Comparison of ENCODE assay signal across 25 cellular contexts in the genomic region with DNA sequence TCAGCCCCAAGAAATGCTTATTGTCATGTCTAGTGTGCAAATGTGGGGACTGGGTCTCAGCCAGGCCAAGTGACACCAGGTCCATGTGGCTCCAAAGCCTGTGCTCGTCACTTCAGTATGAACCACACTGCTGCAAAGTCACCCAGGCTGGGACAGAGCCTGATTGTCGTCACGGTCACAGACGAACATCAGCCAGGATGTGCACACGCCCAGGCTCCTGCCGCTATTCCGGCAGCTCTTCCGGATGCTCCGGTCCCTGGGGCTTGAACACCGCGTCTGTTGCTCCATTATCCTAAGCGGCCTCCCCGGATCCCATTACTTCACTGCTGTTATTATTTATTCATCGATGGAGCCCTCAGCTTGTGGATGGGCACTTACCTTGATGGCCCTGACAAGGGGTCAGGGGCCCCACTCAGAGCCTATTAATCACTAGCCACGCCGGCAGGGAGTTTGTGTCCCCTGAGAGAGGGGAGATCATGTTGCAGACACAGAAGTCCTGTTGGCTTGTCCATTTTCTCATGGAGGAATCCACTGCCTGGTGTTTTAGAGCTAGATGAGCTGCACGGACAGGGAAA.
DNase-seq lines count a peak whose midpoint lies in the region; ATAC-seq and TF ChIP-seq lines count a peak whose summit lies in the region.
"Had no signal": no experiment of that assay in that cellular context is flagged by ENCODE, and none has a peak within 500 bp of the region (broad histone marks: within the 10 kb centered on the region; RNA-seq: fewer than 3 reads in every experiment).

No MANE protein-coding gene starts in this region.

- H3K9me3 Mint-ChIP-seq in activated CD4-positive, alpha-beta T cell treated with anti-CD3 and anti-CD28 coated beads, Interleukin-2, amount 10 ng/mL, durations not matched to agents 7 days and 5 days = no peaks in the 10 kb centered on the region
- H3K9me3 Mint-ChIP-seq in glutamatergic neuron (ENCODE audit: unreplicated experiment) = peaks cover 1% of the 10 kb centered on the region
- H3K9me3 Mint-ChIP-seq in MCF 10A (ENCODE audit: unreplicated experiment) = no peaks in the 10 kb centered on the region
- H3K9me3 Mint-ChIP-seq: CD4-positive, alpha-beta T cell; IgD-negative memory B cell; T-cell had no signal

- peaks cover 6% of the 10 kb centered on the region for H3K27me3 ChIP-seq in upper lobe of right lung
- H3K27me3 ChIP-seq: BLaER1 treated with 17β-estradiol and CSF1 and Interleukin-3, amounts not matched to agents 10 nM and 100 nM had no signal

- no peaks in the 10 kb centered on the region for H3K4me1 Mint-ChIP-seq in activated CD4-positive, alpha-beta T cell treated with anti-CD3 and anti-CD28 coated beads, Interleukin-2, amount 10 ng/mL, durations not matched to agents 7 days and 5 days
- H3K4me1 Mint-ChIP-seq in glutamatergic neuron (ENCODE audit: low read depth, unreplicated experiment) (peaks cover 10% of the 10 kb centered on the region), MCF 10A (ENCODE audit: insufficient read depth, unreplicated experiment) (no peaks in the 10 kb centered on the region)
- H3K4me1 Mint-ChIP-seq: IgD-negative memory B cell, T-cell had no signal

- H3K27me3 Mint-ChIP-seq in activated CD4-positive, alpha-beta T cell treated with anti-CD3 and anti-CD28 coated beads, Interleukin-2, amount 10 ng/mL, durations not matched to agents 7 days and 5 days = no peaks in the 10 kb centered on the region
- H3K27me3 Mint-ChIP-seq in glutamatergic neuron (ENCODE audit: unreplicated experiment) (peaks cover 11% of the 10 kb centered on the region), MCF 10A (ENCODE audit: insufficient read depth, unreplicated experiment) (peaks cover 43% of the 10 kb centered on the region)

- H3K9me3 ChIP-seq in upper lobe of right lung = no peaks in the 10 kb centered on the region
- H3K9me3 ChIP-seq: BLaER1 treated with 17β-estradiol and CSF1 and Interleukin-3, amounts not matched to agents 10 nM and 100 nM; HAP-1 had no signal

- H3K27ac Mint-ChIP-seq in activated CD4-positive, alpha-beta T cell treated with anti-CD3 and anti-CD28 coated beads, Interleukin-2, amount 10 ng/mL, durations not matched to agents 7 days and 5 days = peak overlapping the region; percentile 25
- H3K27ac Mint-ChIP-seq in glutamatergic neuron (ENCODE audit: unreplicated experiment) (peak overlapping the region; percentile 62), MCF 10A (ENCODE audit: low read depth, unreplicated experiment) (no peak overlapping the region)
- H3K27ac Mint-ChIP-seq: CD4-positive, alpha-beta T cell; IgD-negative memory B cell; T-cell had no signal

- no peak for TF ChIP-seq CTCF in glutamatergic neuron (IDR thresholded peaks at IDR 0.05; ENCODE audit: partially characterized antibody, unreplicated experiment)
- TF ChIP-seq CTCF in upper lobe of right lung (IDR thresholded peaks at IDR 0.05) = no peak
- no peak for TF ChIP-seq CTCF in MCF 10A (IDR thresholded peaks at IDR 0.05; ENCODE audit: unreplicated experiment)

- intact Hi-C loops in upper lobe of right lung (cut with DNase I) = no loop called here
- intact Hi-C loops in MCF 10A (cut with micrococcal nuclease) = no loop called here

- H3K4me3 ChIP-seq in upper lobe of right lung = no peak overlapping the region
- H3K4me3 ChIP-seq: BLaER1 treated with 17β-estradiol and CSF1 and Interleukin-3, amounts not matched to agents 10 nM and 100 nM; HAP-1 had no signal

- POLR2A ChIA-PET in activated CD4-positive, alpha-beta T cell treated with anti-CD3 and anti-CD28 coated beads, Interleukin-2, amount 10 ng/mL, durations not matched to agents 7 days and 5 days (lab: Charles Lee) = no interaction called here
- POLR2A ChIA-PET in MCF 10A (lab: Yijun Ruan, JAX) = no interaction called here

- no peaks in the 10 kb centered on the region for H3K4me1 ChIP-seq in upper lobe of right lung
- H3K4me1 ChIP-seq: HAP-1 had no signal

- no peak overlapping the region for H3K27ac ChIP-seq in upper lobe of right lung
- H3K27ac ChIP-seq: BLaER1 treated with 17β-estradiol and CSF1 and Interleukin-3, amounts not matched to agents 10 nM and 100 nM; HL-60; KMS-11; RWPE1 had no signal

- no TSS peak for BruUV-seq in MCF 10A (replicated peaks; lab: Mats Ljungman, UMichigan)

- CTCF ChIA-PET in activated CD4-positive, alpha-beta T cell treated with anti-CD3 and anti-CD28 coated beads, Interleukin-2, amount 10 ng/mL, durations not matched to agents 7 days and 5 days (lab: Charles Lee) = no interaction called here
- CTCF ChIA-PET in MCF 10A (lab: Yijun Ruan, JAX) = interaction anchor here (0.8 kb wide), 1 partner anchor 84 kb away, joined by 3 read pairs; no protein-coding TSS in a partner anchor

- no peak for DNase-seq in activated CD4-positive, alpha-beta T cell treated with anti-CD3 and anti-CD28 coated beads, Interleukin-2, amount 10 ng/mL, durations not matched to agents 7 days and 5 days
- no peak for DNase-seq in activated CD4-positive, alpha-beta T cell treated with anti-CD3 and anti-CD28 coated beads for 48 hours
- DNase-seq in NCI-H69 (lab: John Stamatoyannopoulos, UW) (peak; percentile 79), glutamatergic neuron (peak; percentile 71), upper lobe of right lung (peak; percentile 40), MCF 10A (ENCODE audit: unreplicated experiment) (no peak)
- DNase-seq: CD4-positive, alpha-beta T cell; COR-L47; GOT3; NCI-H1048; NCI-H1436 treated with DMSO at 0.1 percent for 48 hours; NCI-H1930; NCI-H446 treated with DMSO at 0.1 percent for 48 hours; NCI-H774; SHP77; T-cell had no signal

- H3K4me3 Mint-ChIP-seq in activated CD4-positive, alpha-beta T cell treated with anti-CD3 and anti-CD28 coated beads, Interleukin-2, amount 10 ng/mL, durations not matched to agents 7 days and 5 days = no peak overlapping the region
- H3K4me3 Mint-ChIP-seq in glutamatergic neuron (ENCODE audit: unreplicated experiment) = peak overlapping the region; percentile 42
- no peak overlapping the region for H3K4me3 Mint-ChIP-seq in MCF 10A (ENCODE audit: unreplicated experiment)
- H3K4me3 Mint-ChIP-seq: CD4-positive, alpha-beta T cell; IgD-negative memory B cell; T-cell had no signal

- no peaks in the 10 kb centered on the region for H3K36me3 Mint-ChIP-seq in activated CD4-positive, alpha-beta T cell treated with anti-CD3 and anti-CD28 coated beads, Interleukin-2, amount 10 ng/mL, durations not matched to agents 7 days and 5 days (ENCODE audit: low read depth)
- H3K36me3 Mint-ChIP-seq in glutamatergic neuron (ENCODE audit: unreplicated experiment) (no peaks in the 10 kb centered on the region), MCF 10A (ENCODE audit: insufficient read depth, unreplicated experiment) (no peaks in the 10 kb centered on the region)
- H3K36me3 Mint-ChIP-seq: IgD-negative memory B cell, T-cell had no signal

- ATAC-seq in upper lobe of right lung = no peak
- ATAC-seq in activated CD4-positive, CD25-positive, alpha-beta regulatory T cell treated with anti-CD3 and anti-CD28 coated beads, Interleukin-2, amount 50 U/mL, for 24 hours = no peak
- ATAC-seq in GM18873 (IDR thresholded peaks at IDR 0.05; ENCODE audit: low FRiP score, unreplicated experiment) = no peak
- ATAC-seq: Panc1, T-cell had no signal

- no peaks in the 10 kb centered on the region for H3K36me3 ChIP-seq in upper lobe of right lung
- H3K36me3 ChIP-seq: BLaER1 treated with 17β-estradiol and CSF1 and Interleukin-3, amounts not matched to agents 10 nM and 100 nM; HAP-1 had no signal

Comparison
In these comparisons a context has a peak if more than half of its experiments do, and no peak if none do; other contexts are left out.
1. DNase-seq: peak in NCI-H69 (single experiment), glutamatergic neuron (single experiment) and upper lobe of right lung (single experiment); none in activated CD4-positive, alpha-beta T cell treated with anti-CD3 and anti-CD28 coated beads, Interleukin-2, amount 10 ng/mL, durations not matched to agents 7 days and 5 days (single experiment), activated CD4-positive, alpha-beta T cell treated with anti-CD3 and anti-CD28 coated beads for 48 hours (single experiment) and MCF 10A (single experiment).